In genomic region chr11:61885166-61885778, GRCh38 we compare ENCODE assay signal across 1 cellular context.
TF ChIP-seq lines count a peak whose summit lies in the region.

No MANE protein-coding gene starts in this region.

TF ChIP-seq in H1, 55 proteins besides CTCF, POLR2A, EP300 and RAD21 (continued from another document):
- TF ChIP-seq, protein P1, sequence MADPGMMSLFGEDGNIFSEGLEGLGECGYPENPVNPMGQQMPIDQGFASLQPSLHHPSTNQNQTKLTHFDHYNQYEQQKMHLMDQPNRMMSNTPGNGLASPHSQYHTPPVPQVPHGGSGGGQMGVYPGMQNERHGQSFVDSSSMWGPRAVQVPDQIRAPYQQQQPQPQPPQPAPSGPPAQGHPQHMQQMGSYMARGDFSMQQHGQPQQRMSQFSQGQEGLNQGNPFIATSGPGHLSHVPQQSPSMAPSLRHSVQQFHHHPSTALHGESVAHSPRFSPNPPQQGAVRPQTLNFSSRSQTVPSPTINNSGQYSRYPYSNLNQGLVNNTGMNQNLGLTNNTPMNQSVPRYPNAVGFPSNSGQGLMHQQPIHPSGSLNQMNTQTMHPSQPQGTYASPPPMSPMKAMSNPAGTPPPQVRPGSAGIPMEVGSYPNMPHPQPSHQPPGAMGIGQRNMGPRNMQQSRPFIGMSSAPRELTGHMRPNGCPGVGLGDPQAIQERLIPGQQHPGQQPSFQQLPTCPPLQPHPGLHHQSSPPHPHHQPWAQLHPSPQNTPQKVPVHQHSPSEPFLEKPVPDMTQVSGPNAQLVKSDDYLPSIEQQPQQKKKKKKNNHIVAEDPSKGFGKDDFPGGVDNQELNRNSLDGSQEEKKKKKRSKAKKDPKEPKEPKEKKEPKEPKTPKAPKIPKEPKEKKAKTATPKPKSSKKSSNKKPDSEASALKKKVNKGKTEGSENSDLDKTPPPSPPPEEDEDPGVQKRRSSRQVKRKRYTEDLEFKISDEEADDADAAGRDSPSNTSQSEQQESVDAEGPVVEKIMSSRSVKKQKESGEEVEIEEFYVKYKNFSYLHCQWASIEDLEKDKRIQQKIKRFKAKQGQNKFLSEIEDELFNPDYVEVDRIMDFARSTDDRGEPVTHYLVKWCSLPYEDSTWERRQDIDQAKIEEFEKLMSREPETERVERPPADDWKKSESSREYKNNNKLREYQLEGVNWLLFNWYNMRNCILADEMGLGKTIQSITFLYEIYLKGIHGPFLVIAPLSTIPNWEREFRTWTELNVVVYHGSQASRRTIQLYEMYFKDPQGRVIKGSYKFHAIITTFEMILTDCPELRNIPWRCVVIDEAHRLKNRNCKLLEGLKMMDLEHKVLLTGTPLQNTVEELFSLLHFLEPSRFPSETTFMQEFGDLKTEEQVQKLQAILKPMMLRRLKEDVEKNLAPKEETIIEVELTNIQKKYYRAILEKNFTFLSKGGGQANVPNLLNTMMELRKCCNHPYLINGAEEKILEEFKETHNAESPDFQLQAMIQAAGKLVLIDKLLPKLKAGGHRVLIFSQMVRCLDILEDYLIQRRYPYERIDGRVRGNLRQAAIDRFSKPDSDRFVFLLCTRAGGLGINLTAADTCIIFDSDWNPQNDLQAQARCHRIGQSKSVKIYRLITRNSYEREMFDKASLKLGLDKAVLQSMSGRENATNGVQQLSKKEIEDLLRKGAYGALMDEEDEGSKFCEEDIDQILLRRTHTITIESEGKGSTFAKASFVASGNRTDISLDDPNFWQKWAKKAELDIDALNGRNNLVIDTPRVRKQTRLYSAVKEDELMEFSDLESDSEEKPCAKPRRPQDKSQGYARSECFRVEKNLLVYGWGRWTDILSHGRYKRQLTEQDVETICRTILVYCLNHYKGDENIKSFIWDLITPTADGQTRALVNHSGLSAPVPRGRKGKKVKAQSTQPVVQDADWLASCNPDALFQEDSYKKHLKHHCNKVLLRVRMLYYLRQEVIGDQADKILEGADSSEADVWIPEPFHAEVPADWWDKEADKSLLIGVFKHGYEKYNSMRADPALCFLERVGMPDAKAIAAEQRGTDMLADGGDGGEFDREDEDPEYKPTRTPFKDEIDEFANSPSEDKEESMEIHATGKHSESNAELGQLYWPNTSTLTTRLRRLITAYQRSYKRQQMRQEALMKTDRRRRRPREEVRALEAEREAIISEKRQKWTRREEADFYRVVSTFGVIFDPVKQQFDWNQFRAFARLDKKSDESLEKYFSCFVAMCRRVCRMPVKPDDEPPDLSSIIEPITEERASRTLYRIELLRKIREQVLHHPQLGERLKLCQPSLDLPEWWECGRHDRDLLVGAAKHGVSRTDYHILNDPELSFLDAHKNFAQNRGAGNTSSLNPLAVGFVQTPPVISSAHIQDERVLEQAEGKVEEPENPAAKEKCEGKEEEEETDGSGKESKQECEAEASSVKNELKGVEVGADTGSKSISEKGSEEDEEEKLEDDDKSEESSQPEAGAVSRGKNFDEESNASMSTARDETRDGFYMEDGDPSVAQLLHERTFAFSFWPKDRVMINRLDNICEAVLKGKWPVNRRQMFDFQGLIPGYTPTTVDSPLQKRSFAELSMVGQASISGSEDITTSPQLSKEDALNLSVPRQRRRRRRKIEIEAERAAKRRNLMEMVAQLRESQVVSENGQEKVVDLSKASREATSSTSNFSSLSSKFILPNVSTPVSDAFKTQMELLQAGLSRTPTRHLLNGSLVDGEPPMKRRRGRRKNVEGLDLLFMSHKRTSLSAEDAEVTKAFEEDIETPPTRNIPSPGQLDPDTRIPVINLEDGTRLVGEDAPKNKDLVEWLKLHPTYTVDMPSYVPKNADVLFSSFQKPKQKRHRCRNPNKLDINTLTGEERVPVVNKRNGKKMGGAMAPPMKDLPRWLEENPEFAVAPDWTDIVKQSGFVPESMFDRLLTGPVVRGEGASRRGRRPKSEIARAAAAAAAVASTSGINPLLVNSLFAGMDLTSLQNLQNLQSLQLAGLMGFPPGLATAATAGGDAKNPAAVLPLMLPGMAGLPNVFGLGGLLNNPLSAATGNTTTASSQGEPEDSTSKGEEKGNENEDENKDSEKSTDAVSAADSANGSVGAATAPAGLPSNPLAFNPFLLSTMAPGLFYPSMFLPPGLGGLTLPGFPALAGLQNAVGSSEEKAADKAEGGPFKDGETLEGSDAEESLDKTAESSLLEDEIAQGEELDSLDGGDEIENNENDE (IDR thresholded peaks at IDR 0.05; ENCODE audit: insufficient replicate concordance, low read length) = no peak
- TF ChIP-seq NANOG (IDR thresholded peaks at IDR 0.05; ENCODE audit: insufficient read depth, low read depth, low read length, poor library complexity, severe bottlenecking) = no peak
- no peak for TF ChIP-seq YY1 (IDR thresholded peaks at IDR 0.05; ENCODE audit: low read depth, low read length)
- no peak for TF ChIP-seq RXRA (IDR thresholded peaks at IDR 0.05; ENCODE audit: insufficient read depth, low read depth, low read length)
- TF ChIP-seq ZNF274 (IDR thresholded peaks at IDR 0.05; ENCODE audit: borderline replicate concordance, extremely low read depth, low read length) = no peak
- TF ChIP-seq BACH1 (IDR thresholded peaks at IDR 0.05; ENCODE audit: low read length) = no peak
- TF ChIP-seq CREB1 (IDR thresholded peaks at IDR 0.05) = no peak
- TF ChIP-seq PHF8 (conservative IDR thresholded peaks at IDR 0.05; ENCODE audit: low read depth, low read length) = no peak
- no peak for TF ChIP-seq KDM5A (IDR thresholded peaks at IDR 0.05; ENCODE audit: low read length)
- TF ChIP-seq CBX8 (IDR thresholded peaks at IDR 0.05; ENCODE audit: borderline replicate concordance, low read depth, low read length) = no peak
- TF ChIP-seq TBP (IDR thresholded peaks at IDR 0.05; ENCODE audit: low read depth, low read length) = no peak
- no peak for TF ChIP-seq POU5F1 (IDR thresholded peaks at IDR 0.05; ENCODE audit: low read depth, low read length)
- TF ChIP-seq CHD2 (IDR thresholded peaks at IDR 0.05; ENCODE audit: low read length) = no peak
- TF ChIP-seq GTF2F1 (IDR thresholded peaks at IDR 0.05; ENCODE audit: borderline replicate concordance, low read depth, low read length) = no peak
- no peak for TF ChIP-seq MAFK (IDR thresholded peaks at IDR 0.05; ENCODE audit: low read depth, low read length)
- TF ChIP-seq CTBP2 (IDR thresholded peaks at IDR 0.05; ENCODE audit: borderline replicate concordance, insufficient read depth, insufficient read length, low read length) = no peak
TF ChIP-seq in H1: peak in this region for 0.
